8 cellular contexts compared by ENCODE assay signal in genomic region chr13:52652170-52652979, GRCh38. TPM values are rescaled to one million over a fixed set of nuclear protein-coding genes. Genes with fewer than 3 reads are reported as not detected.
DNase-seq lines count a peak whose midpoint lies in the region; ATAC-seq and TF ChIP-seq lines count a peak whose summit lies in the region.

Gene SUGT1, plus strand, starts transcription at chr13:52652836. Its CDS starts 85 bp downstream, at chr13:52652921.

- TF ChIP-seq EP300 in esophagus muscularis mucosa (IDR thresholded peaks at IDR 0.05): no peak

- CTCF ChIA-PET in Panc1 (lab: Charles Lee): no interaction called here

- H3K4me3 Mint-ChIP-seq in activated T-cell treated with anti-CD3 and anti-CD28 coated beads, Interleukin-2, amount 50 U/mL, for 4 hours: no peak within 1 kb of the TSS

- no peaks in the 10 kb centered on the region for H3K27me3 ChIP-seq in DND-41 (ENCODE audit: insufficient read depth, low read length, poor library complexity)
- no peaks in the 10 kb centered on the region for H3K27me3 ChIP-seq in KMS-11 (ENCODE audit: insufficient read depth, low read depth)
- no peaks in the 10 kb centered on the region for H3K27me3 ChIP-seq in Panc1 (ENCODE audit: control insufficient read depth, insufficient read depth, low read length)
- no peaks in the 10 kb centered on the region for H3K27me3 ChIP-seq in esophagus muscularis mucosa
- no peaks in the 10 kb centered on the region for H3K27me3 ChIP-seq in muscle layer of duodenum (ENCODE audit: low read depth, low read length)

- TF ChIP-seq CTCF in DND-41 (IDR thresholded peaks at IDR 0.05; ENCODE audit: borderline replicate concordance, extremely low read depth, low read length, poor library complexity, severe bottlenecking) (peak; percentile 88), KMS-11 (conservative IDR thresholded peaks at IDR 0.05; ENCODE audit: low read depth, low read length) (peak; percentile 36; the same call in 1 of the 2 replicates), Panc1 (IDR thresholded peaks at IDR 0.05) (peak; percentile 69), esophagus muscularis mucosa (IDR thresholded peaks at IDR 0.05) (peak; percentile 51 to 80 (median 57))

- H3K36me3 ChIP-seq in DND-41 (ENCODE audit: insufficient read depth, low read length) (peaks cover 43% of the 10 kb centered on the region), KMS-11 (ENCODE audit: insufficient read depth) (no peaks in the 10 kb centered on the region), Panc1 (ENCODE audit: control insufficient read depth, insufficient read depth, low read length) (peaks cover 26% of the 10 kb centered on the region), esophagus muscularis mucosa (peaks cover 0 to 15% (median 5%) of the 10 kb centered on the region in 4 donors), muscle layer of duodenum (ENCODE audit: control insufficient read depth in 1 of 2, insufficient read depth in 2 of 2, low read length in 2 of 2) (peaks cover 5 to 15% of the 10 kb centered on the region in 2 donors)

- H3K4me1 Mint-ChIP-seq in activated T-cell treated with anti-CD3 and anti-CD28 coated beads, Interleukin-2, amount 50 U/mL, for 4 hours (ENCODE audit: low read depth): peaks cover 7% of the 10 kb centered on the region

- intact Hi-C loops in Panc1 (cut with micrococcal nuclease; ENCODE audit: unreplicated experiment) (no loop called here), esophagus muscularis mucosa (cut with DNase I) (loop anchor here (10.0 kb wide), 1 partner anchor 198 kb away; the partner anchor contains the start of genes CKAP2 and VPS36)

- peaks cover 46% of the 10 kb centered on the region for H3K4me1 ChIP-seq in DND-41 (ENCODE audit: insufficient read depth, low read length)
- H3K4me1 ChIP-seq in KMS-11 (ENCODE audit: low read depth, poor library complexity, severe bottlenecking): peaks cover 20% of the 10 kb centered on the region
- peaks cover 9% of the 10 kb centered on the region; the same call in 1 of the 2 replicates for H3K4me1 ChIP-seq in Panc1 (ENCODE audit: control insufficient read depth, insufficient read depth, low read length)
- peaks cover 27 to 50% (median 47%) of the 10 kb centered on the region in 4 donors for H3K4me1 ChIP-seq in esophagus muscularis mucosa
- H3K4me1 ChIP-seq in muscle layer of duodenum (ENCODE audit: control insufficient read depth in 1 of 2, insufficient read depth in 2 of 2, low read length in 2 of 2): peaks cover 14 to 38% of the 10 kb centered on the region in 2 donors

- no TSS peak for BruUV-seq in Panc1 (replicated peaks; lab: Mats Ljungman, UMichigan)

- 0% methylated on average over 53 of the region's 61 CpGs for WGBS in esophagus muscularis mucosa

- H3K9me3 Mint-ChIP-seq in activated T-cell treated with anti-CD3 and anti-CD28 coated beads, Interleukin-2, amount 50 U/mL, for 4 hours: no peaks in the 10 kb centered on the region

- peak within 1 kb of the TSS; percentile 74 for H3K9ac ChIP-seq in DND-41 (ENCODE audit: low read depth, low read length)
- H3K9ac ChIP-seq in KMS-11: peak within 1 kb of the TSS; percentile 82

- H3K4me2 ChIP-seq in DND-41 (ENCODE audit: insufficient read depth, low read length) (peak within 1 kb of the TSS; percentile 80), KMS-11 (peak within 1 kb of the TSS; percentile 89)

- peaks cover 15% of the 10 kb centered on the region for H3K36me3 Mint-ChIP-seq in activated T-cell treated with anti-CD3 and anti-CD28 coated beads, Interleukin-2, amount 50 U/mL, for 4 hours (ENCODE audit: insufficient read depth)

- peak; percentile 92 for ATAC-seq in DND-41 (ENCODE audit: insufficient read depth, low read depth)
- ATAC-seq in GM21737 (IDR thresholded peaks at IDR 0.05; ENCODE audit: unreplicated experiment): peak; percentile 94
- peak; percentile 99 for ATAC-seq in Panc1
- peak; percentile 97 for ATAC-seq in activated T-cell treated with anti-CD3 and anti-CD28 coated beads, Interleukin-2, amount 50 U/mL, for 4 hours

- H3K9me3 ChIP-seq in DND-41 (ENCODE audit: insufficient read depth, low read length, severe bottlenecking): no peaks in the 10 kb centered on the region
- no peaks in the 10 kb centered on the region for H3K9me3 ChIP-seq in Panc1 (ENCODE audit: control insufficient read depth, insufficient read depth, low read depth, low read length)
- no peaks in the 10 kb centered on the region for H3K9me3 ChIP-seq in esophagus muscularis mucosa
- no peaks in the 10 kb centered on the region for H3K9me3 ChIP-seq in muscle layer of duodenum (ENCODE audit: control insufficient read depth in 1 of 2, low read length in 2 of 2)

- peak within 1 kb of the TSS; percentile 99 for H3K27ac ChIP-seq in DND-41 (ENCODE audit: low read length)
- H3K27ac ChIP-seq in KMS-11: peak within 1 kb of the TSS; percentile 82
- peak within 1 kb of the TSS; percentile 98 for H3K27ac ChIP-seq in Panc1 (ENCODE audit: low read length)
- H3K27ac ChIP-seq in esophagus muscularis mucosa (replicated peaks in 1 of 4): peak within 1 kb of the TSS; percentile 94 to 96 (median 95)
- peak within 1 kb of the TSS; percentile 97 for H3K27ac ChIP-seq in muscle layer of duodenum (ENCODE audit: low read length)

- peak within 1 kb of the TSS; percentile 87 to 94 for H3K4me3 ChIP-seq in DND-41 (ENCODE audit: low read depth in 1 of 2, low read length in 2 of 2)
- H3K4me3 ChIP-seq in KMS-11 (IDR thresholded peaks at IDR 0.05; ENCODE audit: insufficient read depth, low read depth, low read length): no peak within 1 kb of the TSS
- H3K4me3 ChIP-seq in Panc1 (ENCODE audit: low read depth in 2 of 2, low read length in 2 of 2): peak within 1 kb of the TSS; percentile 66 to 92
- H3K4me3 ChIP-seq in esophagus muscularis mucosa: peak within 1 kb of the TSS; percentile 72 to 87 (median 81)
- H3K4me3 ChIP-seq in muscle layer of duodenum (ENCODE audit: low read depth in 1 of 2, low read length in 2 of 2): peak within 1 kb of the TSS; percentile 78 to 93

- in situ Hi-C loops in Panc1 (cut with HindIII; ENCODE audit: low pct_unique_long_range_greater_than_20kb, low sequenced_read_pairs): no loop called here

- H4K20me1 ChIP-seq in DND-41 (ENCODE audit: insufficient read depth, low read length): peaks cover 9% of the 10 kb centered on the region; the same call in 1 of the 2 replicates
- no peaks in the 10 kb centered on the region for H4K20me1 ChIP-seq in KMS-11 (ENCODE audit: insufficient read depth)

- H2AFZ ChIP-seq in DND-41 (ENCODE audit: low read depth, low read length): peak within 1 kb of the TSS; percentile 86
- peak within 1 kb of the TSS; percentile 77 for H2AFZ ChIP-seq in KMS-11 (ENCODE audit: low read depth)

- peak; percentile 96 for DNase-seq in DND-41
- peak; percentile 70 for DNase-seq in Panc1 (ENCODE audit: low read depth, low spot score)
- peak; percentile 93 for DNase-seq in activated T-cell treated with anti-CD3 and anti-CD28 coated beads, Interleukin-2, amount 50 U/mL, for 4 hours
- peak; percentile 98 for DNase-seq in esophagus muscularis mucosa (ENCODE audit: extremely low spot score)
- peak; percentile 89 to 95 for DNase-seq in stimulated activated CD8-positive, alpha-beta memory T cell treated with anti-CD3 and anti-CD28 coated beads, Interleukin-7, amount 100 ng/mL, for 4 hours (ENCODE audit: low read depth in 2 of 2)

- peaks cover 75% of the 10 kb centered on the region for H3K79me2 ChIP-seq in DND-41 (ENCODE audit: insufficient read depth, low read length)
- peaks cover 35% of the 10 kb centered on the region for H3K79me2 ChIP-seq in KMS-11 (ENCODE audit: insufficient read depth, low read depth)

- peak; percentile 16 for TF ChIP-seq POLR2A in esophagus muscularis mucosa (IDR thresholded peaks at IDR 0.05; ENCODE audit: low read depth)

- no peaks in the 10 kb centered on the region for H3K27me3 Mint-ChIP-seq in activated T-cell treated with anti-CD3 and anti-CD28 coated beads, Interleukin-2, amount 50 U/mL, for 4 hours (ENCODE audit: low read depth)

- POLR2A ChIA-PET in Panc1 (lab: Charles Lee): interaction anchor here (0.6 kb wide), 2 partner anchors 35 to 535 kb away, joined by 3 to 9 read pairs; no protein-coding TSS in a partner anchor

RNA-seq across cellular contexts. Expression of gene SUGT1, which starts in this region (rescaled TPM):
- total RNA-seq in Panc1 (2021; ENCODE audit: unreplicated experiment) (43.2 TPM), esophagus muscularis mucosa (10 to 100 TPM; 28.3 to 41.7 (median 33.3) TPM)
- polyA plus RNA-seq in Panc1 (2012; ENCODE audit: insufficient read length): 34.7 TPM
- 10 to 100 TPM; 59.8 to 73.2 (median 63.9) TPM for total RNA-seq in activated T-cell treated with anti-CD3 and anti-CD28 coated beads, Interleukin-2, amount 50 U/mL, for 4 hours

Comparison
In these comparisons a context has a peak if more than half of its experiments do, and no peak if none do; other contexts are left out.
1. CTCF ChIP-seq: peak in every context shown above with its lines; median percentile 88 in DND-41; 69 in Panc1; 57 in esophagus muscularis mucosa; 36 in KMS-11.